ENCODE assay signal across 1 cellular context in the genomic region with DNA sequence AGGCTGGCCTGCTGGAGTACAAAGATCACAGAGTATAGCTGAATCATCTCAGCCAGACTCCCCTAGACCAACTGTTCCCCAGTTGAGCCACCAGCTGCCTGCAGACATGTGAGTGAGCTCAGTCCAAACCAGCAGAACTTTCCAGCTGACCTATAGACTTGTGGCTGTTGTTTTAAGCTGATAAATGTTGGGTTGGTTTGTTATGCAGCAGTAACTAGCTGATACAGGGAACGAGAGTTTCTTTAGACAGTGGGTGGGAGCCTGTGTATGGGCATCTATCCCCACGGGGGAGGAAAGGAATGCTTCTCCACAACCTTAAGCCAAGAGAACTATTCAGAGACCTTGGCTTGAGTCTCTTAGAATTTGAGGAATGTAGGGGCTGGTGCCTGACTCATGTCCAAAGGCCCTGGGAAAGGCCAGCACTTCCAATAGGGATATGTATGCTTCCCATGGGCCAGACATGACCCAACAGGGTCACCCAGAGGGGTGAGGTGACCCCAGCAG.
TF ChIP-seq lines count a peak whose summit lies in the region.

No MANE protein-coding gene starts in this region.

TF ChIP-seq in Ishikawa, 13 proteins besides CTCF, POLR2A, EP300 and RAD21 (continued from another document):
- no peak for TF ChIP-seq REST (IDR thresholded peaks at IDR 0.05; ENCODE audit: low read depth)
- TF ChIP-seq TEAD4 (IDR thresholded peaks at IDR 0.05): peak; percentile 40; the same call in 1 of the 2 replicates
TF ChIP-seq in Ishikawa: peak in this region for 1.
